11 cellular contexts compared by ENCODE assay signal in the genomic region with DNA sequence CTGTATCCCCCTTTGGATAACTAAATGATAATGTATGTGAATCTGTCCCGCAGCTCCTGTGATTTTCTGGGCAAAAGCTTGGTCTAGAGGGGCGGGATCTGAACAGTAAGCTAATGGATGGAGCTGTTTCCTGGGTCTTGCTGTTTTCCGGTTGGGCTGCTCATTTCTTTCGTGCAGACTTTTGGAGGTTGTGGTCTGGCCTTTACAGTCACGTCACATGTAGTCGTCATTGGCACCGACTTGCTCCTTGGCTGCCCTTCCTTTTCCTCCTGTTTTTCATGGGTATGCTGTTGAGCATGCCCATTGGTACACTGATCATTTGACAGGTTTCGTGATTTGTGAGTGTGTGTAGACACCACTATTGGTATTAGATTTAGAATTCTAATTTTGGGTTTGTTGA. TPM values are rescaled to one million over a fixed set of nuclear protein-coding genes. Genes with fewer than 3 reads are reported as not detected.
DNase-seq lines count a peak whose midpoint lies in the region; ATAC-seq and TF ChIP-seq lines count a peak whose summit lies in the region.
"Had no signal": no experiment of that assay in that cellular context is flagged by ENCODE, and none has a peak within 500 bp of the region (broad histone marks: within the 10 kb centered on the region; RNA-seq: fewer than 3 reads in every experiment).

No MANE protein-coding gene starts in this region.

- DNase-seq in SK-N-SH (no peak), MM.1S (no peak), chondrocyte (ENCODE audit: low spot score) (no peak), trophoblast cell (no peak), NCI-H774 (lab: John Stamatoyannopoulos, UW) (no peak), NCI-H1930 (lab: John Stamatoyannopoulos, UW) (no peak)
- DNase-seq: NCI-H2171 had no signal

- H2BK12ac ChIP-seq in trophoblast cell (ENCODE audit: low read length), result no peak overlapping the region

- CTCF ChIA-PET in SK-N-SH (lab: Yijun Ruan, JAX), result no interaction called here

- no peak for TF ChIP-seq RAD21 in SK-N-SH (IDR thresholded peaks at IDR 0.05; ENCODE audit: low read length)

- no peak for TF ChIP-seq EP300 in SK-N-SH (IDR thresholded peaks at IDR 0.05; ENCODE audit: borderline replicate concordance in 1 of 2, low read depth in 1 of 2, low read length in 1 of 2)

- H3K4me3 Mint-ChIP-seq in chondrocyte (ENCODE audit: unreplicated experiment), result peak overlapping the region; percentile 13

- ATAC-seq in SK-N-SH treated with all-trans-retinoic acid at 6 μM for 48 hours (no peak), GM21717 (IDR thresholded peaks at IDR 0.05; ENCODE audit: unreplicated experiment) (no peak)

- 95% methylated on average over 8 of the region's 8 CpGs for WGBS in SK-N-SH (ENCODE audit: low lambda C conversion rate)
- WGBS in trophoblast cell (ENCODE audit: extremely low coverage, insufficient coverage, insufficient read length), result no CpG with 5 or more reads among the region's 8 CpGs

- no peaks in the 10 kb centered on the region for H3K27me3 Mint-ChIP-seq in chondrocyte (ENCODE audit: low read depth)

- H3K27ac Mint-ChIP-seq in chondrocyte (ENCODE audit: unreplicated experiment), result peak overlapping the region; percentile 58

- H3K36me3 ChIP-seq in SK-N-SH (replicated peaks in 1 of 2; ENCODE audit: control insufficient read depth in 1 of 2, insufficient read depth in 2 of 2, low read length in 1 of 2) (peaks cover 37 to 42% of the 10 kb centered on the region in 2 experiments), MM.1S (replicated peaks; ENCODE audit: insufficient read depth, low read length) (no peaks in the 10 kb centered on the region; the same call in 1 of the 2 replicates), trophoblast cell (ENCODE audit: control insufficient read depth in 1 of 2, insufficient read depth in 2 of 2, low read length in 2 of 2) (peaks cover 13 to 22% of the 10 kb centered on the region in 2 experiments)

- H2BK120ac ChIP-seq in trophoblast cell (ENCODE audit: insufficient read depth, low read length, poor library complexity), result no peak overlapping the region

- H3K23ac ChIP-seq in trophoblast cell (ENCODE audit: low read length), result no peak overlapping the region

- peaks cover 81% of the 10 kb centered on the region for H3K79me2 ChIP-seq in SK-N-SH (ENCODE audit: insufficient read depth)
- peaks cover 79% of the 10 kb centered on the region for H3K79me2 ChIP-seq in MM.1S (ENCODE audit: low read length)
- peaks cover 11% of the 10 kb centered on the region for H3K79me2 ChIP-seq in trophoblast cell (ENCODE audit: control insufficient read depth, insufficient read depth, low read length, poor library complexity)

- no peak overlapping the region for H2BK5ac ChIP-seq in trophoblast cell (ENCODE audit: low read depth, low read length, poor library complexity)

- H3K9me3 Mint-ChIP-seq in chondrocyte (ENCODE audit: low read depth), result no peaks in the 10 kb centered on the region

- H3K4me3 ChIP-seq in SK-N-SH (ENCODE audit: low read depth in 2 of 2, low read length in 1 of 2), result no peak overlapping the region
- H3K4me3 ChIP-seq in MM.1S (ENCODE audit: low read length), result no peak overlapping the region
- H3K4me3 ChIP-seq in trophoblast cell (ENCODE audit: low read depth, low read length), result no peak overlapping the region
- H3K4me3 ChIP-seq: prostate gland had no signal

- H3K9ac ChIP-seq in SK-N-SH (no peak overlapping the region), MM.1S (ENCODE audit: low read length) (no peak overlapping the region), trophoblast cell (ENCODE audit: low read length) (no peak overlapping the region)

- POLR2A ChIA-PET in SK-N-SH (lab: Yijun Ruan, JAX), result no interaction called here

- H3K79me1 ChIP-seq in trophoblast cell (ENCODE audit: low read length), result peaks cover 8% of the 10 kb centered on the region

- no peak overlapping the region for H4K12ac ChIP-seq in trophoblast cell (ENCODE audit: low read depth, low read length)

- no peaks in the 10 kb centered on the region for H3K9me3 ChIP-seq in SK-N-SH
- no peaks in the 10 kb centered on the region for H3K9me3 ChIP-seq in MM.1S (replicated peaks; ENCODE audit: insufficient read depth, low read length)
- no peaks in the 10 kb centered on the region for H3K9me3 ChIP-seq in trophoblast cell (ENCODE audit: insufficient read depth, low read depth, low read length)
- H3K9me3 ChIP-seq: prostate gland had no signal

- H3K27ac ChIP-seq in SK-N-SH (ENCODE audit: low read depth in 2 of 2, low read length in 1 of 2), result no peak overlapping the region
- no peak overlapping the region; the same call in 1 of the 2 replicates for H3K27ac ChIP-seq in MM.1S (ENCODE audit: low read length)
- no peak overlapping the region for H3K27ac ChIP-seq in trophoblast cell (ENCODE audit: low read depth, low read length)
- H3K27ac ChIP-seq: 22Rv1, prostate gland had no signal

- H2AFZ ChIP-seq in SK-N-SH (ENCODE audit: low read depth), result no peak overlapping the region
- no peak overlapping the region for H2AFZ ChIP-seq in MM.1S (ENCODE audit: low read length)
- H2AFZ ChIP-seq in trophoblast cell (ENCODE audit: insufficient read depth, low read length, poor library complexity), result no peak overlapping the region

- H3K9me2 ChIP-seq in SK-N-SH, result no peaks in the 10 kb centered on the region
- H3K9me2 ChIP-seq in MM.1S (replicated peaks; ENCODE audit: insufficient read depth, low read length), result no peaks in the 10 kb centered on the region

- no peak overlapping the region for H3K14ac ChIP-seq in trophoblast cell (ENCODE audit: low read length)

- no peak overlapping the region for H3K18ac ChIP-seq in trophoblast cell (ENCODE audit: low read length)

- H3K36me3 Mint-ChIP-seq in chondrocyte (ENCODE audit: low read depth), result peaks cover 6% of the 10 kb centered on the region

- H3F3A ChIP-seq in SK-N-SH (replicated peaks; ENCODE audit: insufficient read depth) (no peaks in the 10 kb centered on the region), MM.1S (ENCODE audit: insufficient read depth, low read length) (peaks cover 48% of the 10 kb centered on the region)

- H3K4ac ChIP-seq in trophoblast cell (ENCODE audit: low read depth, low read length), result peak overlapping the region; percentile 54

- H4K8ac ChIP-seq in trophoblast cell (ENCODE audit: low read depth, low read length), result no peak overlapping the region

- peaks cover 24% of the 10 kb centered on the region for H4K20me1 ChIP-seq in SK-N-SH (ENCODE audit: insufficient read depth)
- H4K20me1 ChIP-seq in MM.1S (ENCODE audit: insufficient read depth, low read length), result no peaks in the 10 kb centered on the region

- no peak overlapping the region for H2AK5ac ChIP-seq in trophoblast cell (ENCODE audit: low read length)

- H4K91ac ChIP-seq in trophoblast cell (ENCODE audit: low read depth, low read length), result no peak overlapping the region

- H3K4me1 ChIP-seq in SK-N-SH (ENCODE audit: control insufficient read depth in 1 of 2, insufficient read depth in 2 of 2, low read depth in 1 of 2, low read length in 1 of 2) (peaks cover 12 to 22% of the 10 kb centered on the region in 2 experiments; a peak in 3 of 4 replicates), MM.1S (ENCODE audit: low read length) (peaks cover 67% of the 10 kb centered on the region), trophoblast cell (ENCODE audit: control insufficient read depth in 1 of 2, insufficient read depth in 2 of 2, low read length in 2 of 2) (peaks cover 4 to 13% of the 10 kb centered on the region in 2 experiments)

- H3K4me2 ChIP-seq in SK-N-SH, result peak overlapping the region; percentile 90; the same call in 1 of the 2 replicates
- peak overlapping the region; percentile 98; the same call in 1 of the 2 replicates for H3K4me2 ChIP-seq in MM.1S (ENCODE audit: low read depth, low read length)
- no peak overlapping the region for H3K4me2 ChIP-seq in trophoblast cell (ENCODE audit: low read length)

- H3K27me3 ChIP-seq in SK-N-SH (ENCODE audit: insufficient read depth) (no peaks in the 10 kb centered on the region), MM.1S (replicated peaks; ENCODE audit: insufficient read depth, low read length) (no peaks in the 10 kb centered on the region), trophoblast cell (ENCODE audit: insufficient read depth, low read length) (no peaks in the 10 kb centered on the region)

- peaks cover 44% of the 10 kb centered on the region for H3K4me1 Mint-ChIP-seq in chondrocyte (ENCODE audit: low read depth)

- TF ChIP-seq CTCF in SK-N-SH (IDR thresholded peaks at IDR 0.05) (no peak), MM.1S (IDR thresholded peaks at IDR 0.05; ENCODE audit: low read length) (no peak), chondrocyte (IDR thresholded peaks at IDR 0.05) (no peak)

TF ChIP-seq in SK-N-SH, 30 proteins besides CTCF, POLR2A, EP300 and RAD21 (continues in another document):
- no peak for TF ChIP-seq FOXM1 (IDR thresholded peaks at IDR 0.05; ENCODE audit: low read depth)
- no peak for TF ChIP-seq RCOR1 (IDR thresholded peaks at IDR 0.05; ENCODE audit: low read length)
- no peak for TF ChIP-seq SMC3 (IDR thresholded peaks at IDR 0.05; ENCODE audit: low read depth, low read length)

TF ChIP-seq in SK-N-SH treated with all-trans-retinoic acid at 6 μM for 48 hours, 23 proteins besides CTCF, POLR2A, EP300 and RAD21:
- TF ChIP-seq RARB (CRISPR knock-in tag; IDR thresholded peaks at IDR 0.05) (no peak), ZNF8 (CRISPR knock-in tag; IDR thresholded peaks at IDR 0.05) (no peak), TOX (CRISPR knock-in tag; IDR thresholded peaks at IDR 0.05; ENCODE audit: borderline replicate concordance) (no peak)
- TF ChIP-seq, protein P1, sequence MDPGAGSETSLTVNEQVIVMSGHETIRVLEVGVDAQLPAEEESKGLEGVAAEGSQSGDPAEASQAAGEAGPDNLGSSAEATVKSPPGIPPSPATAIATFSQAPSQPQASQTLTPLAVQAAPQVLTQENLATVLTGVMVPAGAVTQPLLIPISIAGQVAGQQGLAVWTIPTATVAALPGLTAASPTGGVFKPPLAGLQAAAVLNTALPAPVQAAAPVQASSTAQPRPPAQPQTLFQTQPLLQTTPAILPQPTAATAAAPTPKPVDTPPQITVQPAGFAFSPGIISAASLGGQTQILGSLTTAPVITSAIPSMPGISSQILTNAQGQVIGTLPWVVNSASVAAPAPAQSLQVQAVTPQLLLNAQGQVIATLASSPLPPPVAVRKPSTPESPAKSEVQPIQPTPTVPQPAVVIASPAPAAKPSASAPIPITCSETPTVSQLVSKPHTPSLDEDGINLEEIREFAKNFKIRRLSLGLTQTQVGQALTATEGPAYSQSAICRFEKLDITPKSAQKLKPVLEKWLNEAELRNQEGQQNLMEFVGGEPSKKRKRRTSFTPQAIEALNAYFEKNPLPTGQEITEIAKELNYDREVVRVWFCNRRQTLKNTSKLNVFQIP (CRISPR knock-in tag; IDR thresholded peaks at IDR 0.05; ENCODE audit: borderline replicate concordance, low read depth), result no peak

RNA-seq across cellular contexts. Expression of a gene that starts 2.0 kb away (rescaled TPM):
- 60.9 and 71.9 TPM in 2 replicates for polyA plus RNA-seq in SK-N-SH (2012; rRNA removed)
- 51.3 and 57.8 TPM in 2 replicates for polyA plus RNA-seq in SK-N-SH (2012; cell fraction: cytosol; rRNA removed)
- 112 and 143 TPM in 2 replicates for polyA plus RNA-seq in SK-N-SH (2012; cell fraction: nucleus; rRNA removed)
- total RNA-seq in chondrocyte, result 62.2 to 96.6 TPM (median 66.5 TPM) in 3 replicates
- polyA plus RNA-seq in trophoblast cell (2013), result 31.5 and 32.0 TPM in 2 replicates

RNA-seq across cellular contexts. Expression of a gene that starts 2.3 kb away (rescaled TPM):
- polyA plus RNA-seq in SK-N-SH (2012; rRNA removed), result 9.9 and 11.9 TPM in 2 replicates
- polyA plus RNA-seq in SK-N-SH (2012; cell fraction: cytosol; rRNA removed), result 5.7 and 7.4 TPM in 2 replicates
- polyA plus RNA-seq in SK-N-SH (2012; cell fraction: nucleus; rRNA removed), result 31.9 and 35.4 TPM in 2 replicates
- total RNA-seq in chondrocyte, result 5.8 to 6.5 TPM (median 6.4 TPM) in 3 replicates
- 2.2 and 2.3 TPM in 2 replicates for polyA plus RNA-seq in trophoblast cell (2013)
